Comparison of ENCODE assay signal across 1 cellular context in the genomic region with DNA sequence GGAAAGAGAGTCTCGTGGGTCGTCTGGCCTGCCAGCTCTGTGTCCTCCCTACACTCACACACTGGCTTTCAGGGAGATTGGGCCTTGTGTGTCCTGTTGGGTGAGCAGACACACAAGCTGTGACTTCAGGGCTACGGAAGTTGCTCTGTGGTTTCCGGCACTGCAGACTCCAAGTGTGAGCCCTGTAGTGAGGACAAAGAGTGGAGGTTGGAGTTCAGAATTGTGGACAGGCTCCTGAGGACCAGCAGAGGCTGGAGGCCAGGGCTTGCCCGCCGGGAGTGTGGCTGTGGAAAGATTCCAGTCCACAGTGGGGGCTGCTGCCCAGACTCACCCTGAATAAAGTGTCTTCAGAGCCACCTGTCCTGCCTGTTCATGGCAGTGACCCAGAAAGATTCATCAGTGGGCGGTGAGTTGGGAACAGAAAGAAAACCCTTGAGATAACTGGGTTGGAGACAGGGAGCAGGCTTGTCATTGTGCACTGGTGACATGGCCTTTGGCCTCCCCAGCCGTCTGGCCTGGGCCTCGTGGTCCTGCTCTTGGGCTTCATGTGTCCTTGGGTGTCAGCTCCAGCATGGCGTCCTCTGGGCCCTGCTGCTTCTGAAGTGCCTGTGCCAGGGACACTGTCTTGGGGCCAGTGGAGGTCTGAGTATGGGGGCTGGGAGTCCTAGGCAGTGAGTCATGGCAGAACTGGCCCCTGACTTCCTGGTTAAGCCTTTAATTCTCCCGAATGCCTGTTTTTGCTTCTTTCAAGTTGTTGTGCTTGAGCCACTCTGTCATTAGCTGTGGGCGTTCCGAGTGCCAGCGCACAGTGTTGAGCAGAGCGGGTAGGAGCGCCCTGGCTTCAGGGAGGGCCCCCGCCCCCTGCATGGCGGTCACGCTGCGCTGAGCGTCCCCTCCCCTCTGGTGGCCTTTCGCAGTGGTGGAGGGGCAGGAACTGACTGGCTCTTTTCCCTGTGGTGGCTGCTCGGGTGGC.
TF ChIP-seq lines count a peak whose summit lies in the region.

No MANE protein-coding gene starts in this region.

TF ChIP-seq in HCT116, 20 proteins besides CTCF, POLR2A, EP300 and RAD21 (continued from another document):
- TF ChIP-seq, protein P1, sequence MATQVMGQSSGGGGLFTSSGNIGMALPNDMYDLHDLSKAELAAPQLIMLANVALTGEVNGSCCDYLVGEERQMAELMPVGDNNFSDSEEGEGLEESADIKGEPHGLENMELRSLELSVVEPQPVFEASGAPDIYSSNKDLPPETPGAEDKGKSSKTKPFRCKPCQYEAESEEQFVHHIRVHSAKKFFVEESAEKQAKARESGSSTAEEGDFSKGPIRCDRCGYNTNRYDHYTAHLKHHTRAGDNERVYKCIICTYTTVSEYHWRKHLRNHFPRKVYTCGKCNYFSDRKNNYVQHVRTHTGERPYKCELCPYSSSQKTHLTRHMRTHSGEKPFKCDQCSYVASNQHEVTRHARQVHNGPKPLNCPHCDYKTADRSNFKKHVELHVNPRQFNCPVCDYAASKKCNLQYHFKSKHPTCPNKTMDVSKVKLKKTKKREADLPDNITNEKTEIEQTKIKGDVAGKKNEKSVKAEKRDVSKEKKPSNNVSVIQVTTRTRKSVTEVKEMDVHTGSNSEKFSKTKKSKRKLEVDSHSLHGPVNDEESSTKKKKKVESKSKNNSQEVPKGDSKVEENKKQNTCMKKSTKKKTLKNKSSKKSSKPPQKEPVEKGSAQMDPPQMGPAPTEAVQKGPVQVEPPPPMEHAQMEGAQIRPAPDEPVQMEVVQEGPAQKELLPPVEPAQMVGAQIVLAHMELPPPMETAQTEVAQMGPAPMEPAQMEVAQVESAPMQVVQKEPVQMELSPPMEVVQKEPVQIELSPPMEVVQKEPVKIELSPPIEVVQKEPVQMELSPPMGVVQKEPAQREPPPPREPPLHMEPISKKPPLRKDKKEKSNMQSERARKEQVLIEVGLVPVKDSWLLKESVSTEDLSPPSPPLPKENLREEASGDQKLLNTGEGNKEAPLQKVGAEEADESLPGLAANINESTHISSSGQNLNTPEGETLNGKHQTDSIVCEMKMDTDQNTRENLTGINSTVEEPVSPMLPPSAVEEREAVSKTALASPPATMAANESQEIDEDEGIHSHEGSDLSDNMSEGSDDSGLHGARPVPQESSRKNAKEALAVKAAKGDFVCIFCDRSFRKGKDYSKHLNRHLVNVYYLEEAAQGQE (IDR thresholded peaks at IDR 0.05; ENCODE audit: low read depth), result no peak
- TF ChIP-seq CBX3 (IDR thresholded peaks at IDR 0.05; ENCODE audit: low read depth) (no peak; the same call in 1 of the 2 replicates), EGR1 (IDR thresholded peaks at IDR 0.05; ENCODE audit: low read depth) (no peak), EZH2phosphoT487 (IDR thresholded peaks at IDR 0.05; ENCODE audit: borderline replicate concordance) (no peak), ZNF274 (IDR thresholded peaks at IDR 0.05; ENCODE audit: low read depth, low read length) (no peak), YY1 (IDR thresholded peaks at IDR 0.05; ENCODE audit: extremely low read depth, insufficient replicate concordance, low read depth, low read length) (peak; percentile 4), SIN3A (IDR thresholded peaks at IDR 0.05; ENCODE audit: low read depth) (peak; percentile 77; the same call in 1 of the 2 replicates), CEBPB (IDR thresholded peaks at IDR 0.05; ENCODE audit: low read depth) (no peak), JUND (IDR thresholded peaks at IDR 0.05) (peak; percentile 90), FOSL1 (IDR thresholded peaks at IDR 0.05; ENCODE audit: low read depth) (peak; percentile 82), EZH2 (IDR thresholded peaks at IDR 0.05) (no peak), POLR2AphosphoS5 (IDR thresholded peaks at IDR 0.05; ENCODE audit: low read depth, low read length) (peak; percentile 72), ZFX (IDR thresholded peaks at IDR 0.05) (no peak), SP1 (IDR thresholded peaks at IDR 0.05; ENCODE audit: low read depth) (peak; percentile 95), TCF7L2 (IDR thresholded peaks at IDR 0.05; ENCODE audit: borderline replicate concordance, extremely low read depth, insufficient read depth, insufficient read length) (peak; percentile 77)
- TF ChIP-seq, protein P2, sequence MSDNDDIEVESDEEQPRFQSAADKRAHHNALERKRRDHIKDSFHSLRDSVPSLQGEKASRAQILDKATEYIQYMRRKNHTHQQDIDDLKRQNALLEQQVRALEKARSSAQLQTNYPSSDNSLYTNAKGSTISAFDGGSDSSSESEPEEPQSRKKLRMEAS (IDR thresholded peaks at IDR 0.05), result peak; percentile 89
- TF ChIP-seq, protein P3, sequence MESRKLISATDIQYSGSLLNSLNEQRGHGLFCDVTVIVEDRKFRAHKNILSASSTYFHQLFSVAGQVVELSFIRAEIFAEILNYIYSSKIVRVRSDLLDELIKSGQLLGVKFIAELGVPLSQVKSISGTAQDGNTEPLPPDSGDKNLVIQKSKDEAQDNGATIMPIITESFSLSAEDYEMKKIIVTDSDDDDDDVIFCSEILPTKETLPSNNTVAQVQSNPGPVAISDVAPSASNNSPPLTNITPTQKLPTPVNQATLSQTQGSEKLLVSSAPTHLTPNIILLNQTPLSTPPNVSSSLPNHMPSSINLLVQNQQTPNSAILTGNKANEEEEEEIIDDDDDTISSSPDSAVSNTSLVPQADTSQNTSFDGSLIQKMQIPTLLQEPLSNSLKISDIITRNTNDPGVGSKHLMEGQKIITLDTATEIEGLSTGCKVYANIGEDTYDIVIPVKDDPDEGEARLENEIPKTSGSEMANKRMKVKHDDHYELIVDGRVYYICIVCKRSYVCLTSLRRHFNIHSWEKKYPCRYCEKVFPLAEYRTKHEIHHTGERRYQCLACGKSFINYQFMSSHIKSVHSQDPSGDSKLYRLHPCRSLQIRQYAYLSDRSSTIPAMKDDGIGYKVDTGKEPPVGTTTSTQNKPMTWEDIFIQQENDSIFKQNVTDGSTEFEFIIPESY (IDR thresholded peaks at IDR 0.05; ENCODE audit: extremely low read depth, insufficient replicate concordance, low read length), result peak; percentile 69
- TF ChIP-seq, protein P4, sequence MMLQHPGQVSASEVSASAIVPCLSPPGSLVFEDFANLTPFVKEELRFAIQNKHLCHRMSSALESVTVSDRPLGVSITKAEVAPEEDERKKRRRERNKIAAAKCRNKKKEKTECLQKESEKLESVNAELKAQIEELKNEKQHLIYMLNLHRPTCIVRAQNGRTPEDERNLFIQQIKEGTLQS (IDR thresholded peaks at IDR 0.05), result no peak
